In the genomic region with DNA sequence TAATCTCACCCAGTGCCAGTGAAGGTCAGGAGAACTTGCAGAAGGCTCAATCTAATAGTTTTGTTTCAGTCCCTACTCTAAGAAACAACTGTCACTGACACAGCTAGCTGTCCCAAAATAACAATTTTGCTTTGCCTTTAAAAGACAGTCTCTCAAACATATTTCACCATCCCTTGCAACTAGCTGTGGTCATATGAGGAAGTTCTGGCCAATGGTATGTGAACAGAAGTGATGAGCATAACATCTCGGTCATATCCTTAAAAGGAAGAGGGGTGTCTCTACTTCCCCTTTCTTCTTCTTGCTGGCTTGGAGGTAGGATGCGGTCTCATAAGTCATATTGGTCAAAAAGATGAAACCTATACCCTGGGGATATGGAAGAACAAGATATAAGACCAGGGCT, we compare ENCODE assay signal across 12 cellular contexts.
DNase-seq lines count a peak whose midpoint lies in the region; ATAC-seq and TF ChIP-seq lines count a peak whose summit lies in the region.
"Had no signal": no experiment of that assay in that cellular context is flagged by ENCODE, and none has a peak within 500 bp of the region (broad histone marks: within the 10 kb centered on the region; RNA-seq: fewer than 3 reads in every experiment).

No MANE protein-coding gene starts in this region.

- H3K4me1 ChIP-seq in Caco-2 = no peaks in the 10 kb centered on the region

- BruUV-seq in Caco-2 (replicated peaks; lab: Mats Ljungman, UMichigan) = no TSS peak

- no peaks in the 10 kb centered on the region for H3K4me1 Mint-ChIP-seq in activated T-helper 17 cell treated with anti-CD3 and anti-CD28 coated beads, Interleukin-2, amount 50 U/mL, for 72 hours
- no peaks in the 10 kb centered on the region for H3K4me1 Mint-ChIP-seq in mesothelial cell of epicardium
- no peaks in the 10 kb centered on the region for H3K4me1 Mint-ChIP-seq in Caco-2 (ENCODE audit: low read depth, unreplicated experiment)

- H3K9me3 ChIP-seq in Caco-2 = no peaks in the 10 kb centered on the region

- POLR2A ChIA-PET in Caco-2 (lab: Charles Lee) = no interaction called here

- H3K4me3 Mint-ChIP-seq in activated T-helper 17 cell treated with anti-CD3 and anti-CD28 coated beads, Interleukin-2, amount 50 U/mL, for 72 hours = no peak overlapping the region
- H3K4me3 Mint-ChIP-seq in mesothelial cell of epicardium (no peak overlapping the region), Caco-2 (ENCODE audit: unreplicated experiment) (no peak overlapping the region)

- H3K27ac Mint-ChIP-seq in activated T-helper 17 cell treated with anti-CD3 and anti-CD28 coated beads, Interleukin-2, amount 50 U/mL, for 72 hours = no peak overlapping the region
- H3K27ac Mint-ChIP-seq in mesothelial cell of epicardium (no peak overlapping the region), Caco-2 (ENCODE audit: unreplicated experiment) (no peak overlapping the region)

- ATAC-seq in GM18498 (IDR thresholded peaks at IDR 0.05; ENCODE audit: unreplicated experiment) (peak; percentile 80), HG03095 (IDR thresholded peaks at IDR 0.05; ENCODE audit: unreplicated experiment) (peak; percentile 85)
- no peak for ATAC-seq in activated T-helper 17 cell treated with anti-CD3 and anti-CD28 coated beads, Interleukin-2, amount 50 U/mL, for 72 hours (replicated peaks)

- H3K27me3 ChIP-seq in Caco-2 (replicated peaks; ENCODE audit: control insufficient read depth, insufficient read depth, low read length) = no peaks in the 10 kb centered on the region

- intact Hi-C loops in Caco-2 (cut with micrococcal nuclease; ENCODE audit: unreplicated experiment) = no loop called here

- DNase-seq in GM20000 (ENCODE audit: low spot score) (peak; percentile 7), NOMO-1 treated with DMSO at 0.1 percent for 48 hours (lab: John Stamatoyannopoulos, UW; ENCODE audit: unreplicated experiment) (peak; percentile 98), mesothelial cell of epicardium (ENCODE audit: low spot score in 2 of 2, unreplicated experiment in 2 of 2) (no peak), nucleus accumbens (lab: John Stamatoyannopoulos, UW) (no peak), Caco-2 (no peak)
- DNase-seq: activated CD4-positive, CD25-positive, alpha-beta regulatory T cell treated with anti-CD3 and anti-CD28 coated beads, Interleukin-2, amount 50 U/mL, for 72 hours; activated effector memory CD4-positive, alpha-beta T cell treated with anti-CD3 and anti-CD28 coated beads, Interleukin-2, amount 50 U/mL, for 16 hours; caudate nucleus; occipital lobe had no signal

- TF ChIP-seq CTCF in GM20000 (IDR thresholded peaks at IDR 0.05; ENCODE audit: extremely low read depth, missing control alignments) = no peak
- no peak for TF ChIP-seq CTCF in mesothelial cell of epicardium (IDR thresholded peaks at IDR 0.05; ENCODE audit: unreplicated experiment)
- TF ChIP-seq CTCF in Caco-2 (IDR thresholded peaks at IDR 0.05; ENCODE audit: insufficient read depth in 1 of 2, low read depth in 1 of 2, low read length in 1 of 2, severe bottlenecking in 1 of 2, unreplicated experiment in 1 of 2) = no peak

- no peak overlapping the region for H3K4me3 ChIP-seq in Caco-2 (ENCODE audit: low read depth, low read length)

- CTCF ChIA-PET in Caco-2 (lab: Charles Lee) = no interaction called here

- H3K27me3 Mint-ChIP-seq in activated T-helper 17 cell treated with anti-CD3 and anti-CD28 coated beads, Interleukin-2, amount 50 U/mL, for 72 hours = no peaks in the 10 kb centered on the region
- H3K27me3 Mint-ChIP-seq in mesothelial cell of epicardium (ENCODE audit: low read depth) (no peaks in the 10 kb centered on the region), Caco-2 (ENCODE audit: insufficient read depth, unreplicated experiment) (no peaks in the 10 kb centered on the region)

- no peaks in the 10 kb centered on the region for H3K36me3 ChIP-seq in Caco-2 (ENCODE audit: control insufficient read depth, insufficient read depth, low read length)

- H3K9me3 Mint-ChIP-seq in activated T-helper 17 cell treated with anti-CD3 and anti-CD28 coated beads, Interleukin-2, amount 50 U/mL, for 72 hours = no peaks in the 10 kb centered on the region
- H3K9me3 Mint-ChIP-seq in mesothelial cell of epicardium (no peaks in the 10 kb centered on the region), Caco-2 (ENCODE audit: unreplicated experiment) (no peaks in the 10 kb centered on the region)

- H3K36me3 Mint-ChIP-seq in activated T-helper 17 cell treated with anti-CD3 and anti-CD28 coated beads, Interleukin-2, amount 50 U/mL, for 72 hours (ENCODE audit: low read depth) = no peaks in the 10 kb centered on the region
- no peaks in the 10 kb centered on the region for H3K36me3 Mint-ChIP-seq in mesothelial cell of epicardium
- no peaks in the 10 kb centered on the region for H3K36me3 Mint-ChIP-seq in Caco-2 (ENCODE audit: insufficient read depth, unreplicated experiment)

Comparison
In these comparisons a context has a peak if more than half of its experiments do, and no peak if none do; other contexts are left out.
1. DNase-seq: peak in GM20000 (single experiment) and NOMO-1 treated with DMSO at 0.1 percent for 48 hours (single experiment); none in mesothelial cell of epicardium (0 of 2), nucleus accumbens (0 of 56) and Caco-2 (0 of 2).